In the genomic region with DNA sequence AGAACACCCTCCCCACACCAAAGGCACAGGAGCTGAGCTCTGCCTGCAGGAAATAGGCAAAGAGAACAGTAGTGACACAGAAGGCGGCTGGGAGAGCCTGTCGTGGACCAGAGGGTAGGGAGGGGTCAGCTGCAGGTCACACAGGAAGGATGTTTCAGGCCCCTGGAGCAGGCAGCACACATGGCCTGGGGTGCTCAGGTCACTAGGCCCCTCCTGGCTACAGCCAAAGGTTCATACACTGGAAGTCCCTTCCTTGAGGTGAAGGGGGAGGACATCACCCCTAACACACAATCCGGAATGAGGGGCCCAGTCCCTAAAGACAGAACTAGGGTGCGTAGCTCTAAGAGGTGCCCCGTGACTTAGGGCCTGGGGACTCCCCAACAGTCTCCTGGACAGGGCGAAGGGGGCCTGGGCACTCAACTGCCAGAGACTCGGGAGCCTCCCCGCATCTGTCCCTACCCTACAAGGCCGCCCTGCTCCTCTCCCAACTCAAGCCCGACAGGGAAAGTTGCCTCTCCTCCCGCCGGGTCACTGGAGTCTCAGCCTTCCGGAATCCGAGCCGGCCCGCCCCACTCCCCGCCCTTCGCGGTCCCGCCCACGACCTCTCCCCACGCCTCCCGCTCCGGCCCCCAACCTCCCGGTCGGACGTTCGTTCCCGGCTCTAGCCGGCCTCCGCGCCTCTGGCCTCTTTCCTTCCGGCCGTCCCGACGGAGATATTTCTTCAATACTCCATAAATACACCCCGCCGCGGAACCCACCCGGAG, we compare ENCODE assay signal across 8 cellular contexts. TPM values are rescaled to one million over a fixed set of nuclear protein-coding genes. Genes with fewer than 3 reads are reported as not detected.
DNase-seq lines count a peak whose midpoint lies in the region; ATAC-seq, FAIRE-seq and TF ChIP-seq lines count a peak whose summit lies in the region.

CYB5R2 (minus strand) TSS at position 541 of the 764 bp plus-strand sequence. CDS start 675 bp downstream, outside the sequence.

- peak within 1 kb of the TSS; percentile 34 to 60 for H3K4me3 ChIP-seq in gastroesophageal sphincter

- no peak within 1 kb of the TSS for H3K27ac Mint-ChIP-seq in CD4-positive, alpha-beta T cell
- H3K27ac Mint-ChIP-seq in activated B cell treated with CpG ODN at 0.5 μM for 24 hours: peak within 1 kb of the TSS; percentile 86
- peak within 1 kb of the TSS; percentile 73 for H3K27ac Mint-ChIP-seq in neural crest cell (ENCODE audit: unreplicated experiment)

- POLR2A ChIA-PET in CD4-positive, alpha-beta T cell (lab: Charles Lee): no interaction called here
- POLR2A ChIA-PET in activated B cell treated with CpG ODN at 0.5 μM for 24 hours (lab: Charles Lee): interaction anchor here (1.0 to 3.6 kb wide), 4 partner anchors 151 to 160 kb away, joined by 3 to 19 read pairs (median 8); partner anchors contain the start of gene PPFIBP2

- no peak for DNase-seq in CD4-positive, alpha-beta T cell
- DNase-seq in activated B cell treated with CpG ODN at 0.5 μM for 24 hours: peak; percentile 34
- DNase-seq in neural crest cell (ENCODE audit: low read depth, low spot score): peak; percentile 47
- DNase-seq in RCC 7860 (ENCODE audit: low spot score): no peak
- no peak for DNase-seq in H54 (ENCODE audit: insufficient read length, low spot score)
- DNase-seq in cortex of kidney (lab: John Stamatoyannopoulos, UW): no peak

- H3K36me3 ChIP-seq in gastroesophageal sphincter: no peaks in the 10 kb centered on the region

- H3K4me1 ChIP-seq in gastroesophageal sphincter: peaks cover 0 to 21% (median 3%) of the 10 kb centered on the region in 3 donors

- peak; percentile 21 for ATAC-seq in CD4-positive, alpha-beta T cell (ENCODE audit: poor library complexity)
- ATAC-seq in GM21367 (IDR thresholded peaks at IDR 0.05; ENCODE audit: unreplicated experiment) (peak; percentile 42), activated B cell treated with CpG ODN at 0.5 μM for 24 hours (ENCODE audit: low read depth) (peak; percentile 36), gastroesophageal sphincter (peak; percentile 77)

- CTCF ChIA-PET in CD4-positive, alpha-beta T cell (lab: Charles Lee): no interaction called here
- CTCF ChIA-PET in activated B cell treated with CpG ODN at 0.5 μM for 24 hours (lab: Charles Lee): interaction anchor here (1.0 to 2.8 kb wide), 2 partner anchors 18 to 320 kb away, joined by 3 to 10 read pairs; no protein-coding TSS in a partner anchor

- H3K4me3 Mint-ChIP-seq in CD4-positive, alpha-beta T cell: peak within 1 kb of the TSS; percentile 84
- H3K4me3 Mint-ChIP-seq in activated B cell treated with CpG ODN at 0.5 μM for 24 hours: peak within 1 kb of the TSS; percentile 85
- H3K4me3 Mint-ChIP-seq in neural crest cell: peak within 1 kb of the TSS; percentile 81

- WGBS in gastroesophageal sphincter (ENCODE audit: low coverage in 1 of 2), 2 donors: 27% methylated on average over 14 of the region's 40 CpGs; no CpG with 5 or more reads in 1 of the 2 donors

- peaks cover 70% of the 10 kb centered on the region for H3K27me3 Mint-ChIP-seq in CD4-positive, alpha-beta T cell
- peaks cover 17% of the 10 kb centered on the region for H3K27me3 Mint-ChIP-seq in activated B cell treated with CpG ODN at 0.5 μM for 24 hours
- H3K27me3 Mint-ChIP-seq in neural crest cell (ENCODE audit: low read depth): peaks cover 36% of the 10 kb centered on the region

- no peaks in the 10 kb centered on the region for H3K36me3 Mint-ChIP-seq in CD4-positive, alpha-beta T cell (ENCODE audit: low read depth)
- peaks cover 7% of the 10 kb centered on the region for H3K36me3 Mint-ChIP-seq in activated B cell treated with CpG ODN at 0.5 μM for 24 hours (ENCODE audit: low read depth)
- no peaks in the 10 kb centered on the region for H3K36me3 Mint-ChIP-seq in neural crest cell (ENCODE audit: low read depth)

- no peak for FAIRE-seq in RCC 7860 (lab: Jason Lieb, UNC)
- FAIRE-seq in H54 (lab: Jason Lieb, UNC): no peak

- TF ChIP-seq CTCF in CD4-positive, alpha-beta T cell (IDR thresholded peaks at IDR 0.05): no peak
- TF ChIP-seq CTCF in activated B cell treated with CpG ODN at 0.5 μM for 24 hours (IDR thresholded peaks at IDR 0.05) (no peak), gastroesophageal sphincter (IDR thresholded peaks at IDR 0.05) (no peak), neural crest cell (conservative IDR thresholded peaks at IDR 0.05) (no peak)

- H3K27ac ChIP-seq in CD4-positive, alpha-beta T cell (ENCODE audit: low read depth, low read length): no peak within 1 kb of the TSS
- H3K27ac ChIP-seq in gastroesophageal sphincter: peak within 1 kb of the TSS in 3 of 4 donors; percentile 15 to 73 (median 67)

- peaks cover 11% of the 10 kb centered on the region for H3K4me1 Mint-ChIP-seq in CD4-positive, alpha-beta T cell (ENCODE audit: low read depth)
- H3K4me1 Mint-ChIP-seq in activated B cell treated with CpG ODN at 0.5 μM for 24 hours (peaks cover 52% of the 10 kb centered on the region), neural crest cell (peaks cover 41% of the 10 kb centered on the region)

- TF ChIP-seq POLR2A in gastroesophageal sphincter (IDR thresholded peaks at IDR 0.05): no peak
- no peak for TF ChIP-seq POLR2A in H54 (IDR thresholded peaks at IDR 0.05; ENCODE audit: low read depth, low read length)

- peaks cover 58% of the 10 kb centered on the region for H3K27me3 ChIP-seq in CD4-positive, alpha-beta T cell (ENCODE audit: control insufficient read depth, insufficient read depth, low read length)
- H3K27me3 ChIP-seq in gastroesophageal sphincter: peaks cover 66% of the 10 kb centered on the region

- no peaks in the 10 kb centered on the region for H3K9me3 ChIP-seq in CD4-positive, alpha-beta T cell (ENCODE audit: control insufficient read depth, low read length)
- H3K9me3 ChIP-seq in gastroesophageal sphincter: no peaks in the 10 kb centered on the region

- H3K9me3 Mint-ChIP-seq in CD4-positive, alpha-beta T cell: no peaks in the 10 kb centered on the region
- H3K9me3 Mint-ChIP-seq in activated B cell treated with CpG ODN at 0.5 μM for 24 hours (peaks cover 9% of the 10 kb centered on the region), neural crest cell (no peaks in the 10 kb centered on the region)

- TF ChIP-seq EP300 in gastroesophageal sphincter (IDR thresholded peaks at IDR 0.05): no peak

- intact Hi-C loops in CD4-positive, alpha-beta T cell (cut with DNase I, micrococcal nuclease): no loop called here
- intact Hi-C loops in activated B cell treated with CpG ODN at 0.5 μM for 24 hours (cut with micrococcal nuclease): loop anchor here (1.0 to 5.0 kb wide), 2 partner anchors 177 to 314 kb away; partner anchors contain the start of gene EIF3F

RNA-seq across cellular contexts. Expression of gene CYB5R2, which starts in this region (rescaled TPM):
- not detected for total RNA-seq in CD4-positive, alpha-beta T cell
- total RNA-seq in activated B cell treated with CpG ODN at 0.5 μM for 24 hours (22.3 and 25.9 TPM in 2 replicates), gastroesophageal sphincter (1 to 10 TPM; 1.2 to 4.4 (median 2.1) TPM), neural crest cell (15.1 and 19.2 TPM in 2 replicates)

Comparison
In these comparisons a context has a peak if more than half of its experiments do, and no peak if none do; other contexts are left out.
1. Peak in ATAC-seq in CD4-positive, alpha-beta T cell; RNA of the gene not detected or under 1 TPM.
2. ATAC-seq: peak in every context shown above with its lines; median percentile 77 in gastroesophageal sphincter; 42 in GM21367; 36 in activated B cell treated with CpG ODN at 0.5 μM for 24 hours; 21 in CD4-positive, alpha-beta T cell.
3. DNase-seq: peak in activated B cell treated with CpG ODN at 0.5 μM for 24 hours (single experiment) and neural crest cell (single experiment); none in CD4-positive, alpha-beta T cell (0 of 10), RCC 7860 (single experiment), H54 (single experiment) and cortex of kidney (single experiment).
4. Peak in every context shown above with its lines, with median percentiles within 50 percentile points of each other: H3K4me3 Mint-ChIP-seq.